Comparison of ENCODE assay signal across 8 cellular contexts in genomic region chr2:57516740-57517340, GRCh38.
DNase-seq lines count a peak whose midpoint lies in the region; ATAC-seq and TF ChIP-seq lines count a peak whose summit lies in the region.

No MANE protein-coding gene starts in this region.

- peak in 2 of 8 donors; percentile 50 to 55 for ATAC-seq in heart right ventricle
- ATAC-seq in Right ventricle myocardium inferior, result no peak

- no peak overlapping the region for H3K27ac ChIP-seq in heart right ventricle
- H3K27ac ChIP-seq in HEK293 (ENCODE audit: extremely low read depth, low read depth, low read length), result no peak overlapping the region
- H3K27ac ChIP-seq in sigmoid colon, result no peak overlapping the region

- CTCF ChIA-PET in HEK293 (lab: Yijun Ruan, JAX), result interaction anchor here (0.6 to 1.5 kb wide), 5 partner anchors 19 to 1556 kb away, joined by 3 read pairs; no protein-coding TSS in a partner anchor

- no peak for TF ChIP-seq EP300 in sigmoid colon (IDR thresholded peaks at IDR 0.05)

- DNase-seq in heart right ventricle, result no peak
- no peak for DNase-seq in Right ventricle myocardium inferior (ENCODE audit: missing footprints)
- DNase-seq in LoVo (ENCODE audit: low spot score), result peak; percentile 71
- DNase-seq in SK-N-DZ (ENCODE audit: low spot score), result peak; percentile 29
- peak; percentile 48 for DNase-seq in fibroblast of villous mesenchyme (ENCODE audit: low read depth)
- no peak for DNase-seq in sigmoid colon
- DNase-seq in activated CD4-positive, alpha-beta T cell treated with anti-CD3 and anti-CD28 coated beads for 1 hour, result no peak

- H3K27me3 ChIP-seq in heart right ventricle (no peaks in the 10 kb centered on the region), sigmoid colon (no peaks in the 10 kb centered on the region)

- WGBS in heart right ventricle, 2 donors, result 4 to 5% methylated on average over 6 of the region's 6 CpGs
- WGBS in sigmoid colon, 2 donors, result 4 to 16% methylated on average over 6 of the region's 6 CpGs

- no peak for TF ChIP-seq POLR2A in sigmoid colon (IDR thresholded peaks at IDR 0.05)

- intact Hi-C loops in heart right ventricle (cut with DNase I), result loop anchor here in 9 of 10 donors (2.0 to 10.0 kb wide), 7 partner anchors 1334 to 1802 kb away; partner anchors contain the start of gene CCDC85A (in 5 of the 9)
- intact Hi-C loops in Right ventricle myocardium inferior (cut with DNase I), result loop anchor here (5.0 to 10.0 kb wide), 2 partner anchors 762 to 1335 kb away; partner anchors contain the start of gene CCDC85A
- intact Hi-C loops in sigmoid colon (cut with DNase I), result loop anchor here (5.0 kb wide), 1 partner anchor 1335 kb away; the partner anchor contains the start of gene CCDC85A

- H3K9me3 ChIP-seq in heart right ventricle (no peaks in the 10 kb centered on the region), HEK293 (ENCODE audit: control insufficient read depth, insufficient read depth, low read depth, low read length) (no peaks in the 10 kb centered on the region), sigmoid colon (peaks cover 0 to 2% (median 0%) of the 10 kb centered on the region in 4 donors)

- H3K4me1 ChIP-seq in heart right ventricle (no peaks in the 10 kb centered on the region), HEK293 (ENCODE audit: control insufficient read depth, insufficient read depth, low read length) (no peaks in the 10 kb centered on the region), sigmoid colon (no peaks in the 10 kb centered on the region)

- H3K4me3 ChIP-seq in heart right ventricle (no peak overlapping the region), HEK293 (ENCODE audit: low read depth, low read length) (no peak overlapping the region), fibroblast of villous mesenchyme (ENCODE audit: low read depth, low read length) (no peak overlapping the region), sigmoid colon (no peak overlapping the region)

- POLR2A ChIA-PET in HEK293 (lab: Yijun Ruan, JAX), result no interaction called here

- TF ChIP-seq CTCF in heart right ventricle (IDR thresholded peaks at IDR 0.05), result peak; percentile 19 to 79 (median 63)
- TF ChIP-seq CTCF in HEK293 (tag by site-specific recombination; IDR thresholded peaks at IDR 0.05), result peak; percentile 26; the same call in 1 of the 2 replicates
- TF ChIP-seq CTCF in fibroblast of villous mesenchyme (IDR thresholded peaks at IDR 0.05; ENCODE audit: insufficient read depth, low read depth, low read length), result peak; percentile 52
- TF ChIP-seq CTCF in sigmoid colon (IDR thresholded peaks at IDR 0.05), result peak in 3 of 4 experiments; percentile 33 to 50 (median 37)

- H3K36me3 ChIP-seq in heart right ventricle, result no peaks in the 10 kb centered on the region
- no peaks in the 10 kb centered on the region for H3K36me3 ChIP-seq in HEK293 (ENCODE audit: control insufficient read depth in 2 of 2, insufficient read depth in 1 of 2, low read length in 2 of 2)
- H3K36me3 ChIP-seq in sigmoid colon, result no peaks in the 10 kb centered on the region

TF ChIP-seq in HEK293, 187 proteins besides CTCF, POLR2A, EP300 and RAD21:
- TF ChIP-seq, protein P1, sequence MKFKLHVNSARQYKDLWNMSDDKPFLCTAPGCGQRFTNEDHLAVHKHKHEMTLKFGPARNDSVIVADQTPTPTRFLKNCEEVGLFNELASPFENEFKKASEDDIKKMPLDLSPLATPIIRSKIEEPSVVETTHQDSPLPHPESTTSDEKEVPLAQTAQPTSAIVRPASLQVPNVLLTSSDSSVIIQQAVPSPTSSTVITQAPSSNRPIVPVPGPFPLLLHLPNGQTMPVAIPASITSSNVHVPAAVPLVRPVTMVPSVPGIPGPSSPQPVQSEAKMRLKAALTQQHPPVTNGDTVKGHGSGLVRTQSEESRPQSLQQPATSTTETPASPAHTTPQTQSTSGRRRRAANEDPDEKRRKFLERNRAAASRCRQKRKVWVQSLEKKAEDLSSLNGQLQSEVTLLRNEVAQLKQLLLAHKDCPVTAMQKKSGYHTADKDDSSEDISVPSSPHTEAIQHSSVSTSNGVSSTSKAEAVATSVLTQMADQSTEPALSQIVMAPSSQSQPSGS (tag by site-specific recombination; IDR thresholded peaks at IDR 0.05; ENCODE audit: low read depth), result peak; percentile 87
- TF ChIP-seq ZNF837 (tag by site-specific recombination; IDR thresholded peaks at IDR 0.05), result no peak
- TF ChIP-seq ZNF596 (tag by site-specific recombination; IDR thresholded peaks at IDR 0.05), result 0 out of 2 replicates have a peak, but pooled peaks have one; percentile 25
- peak; percentile 77 for TF ChIP-seq ZNF654 (tag by site-specific recombination; IDR thresholded peaks at IDR 0.05; ENCODE audit: low read depth)
- TF ChIP-seq ZNF366 (tag by site-specific recombination; conservative IDR thresholded peaks at IDR 0.05), result peak; percentile 54
- TF ChIP-seq ZNF585B (tag by site-specific recombination; IDR thresholded peaks at IDR 0.05), result no peak
- TF ChIP-seq ZNF670 (tag by site-specific recombination; IDR thresholded peaks at IDR 0.05; ENCODE audit: low read depth), result no peak
TF ChIP-seq in HEK293: peak in this region for 4.

Comparison
In these comparisons a context has a peak if more than half of its experiments do, and no peak if none do; other contexts are left out.
1. DNase-seq: peak in LoVo (single experiment), SK-N-DZ (single experiment) and fibroblast of villous mesenchyme (single experiment); none in heart right ventricle (0 of 2), Right ventricle myocardium inferior (single experiment), sigmoid colon (single experiment) and activated CD4-positive, alpha-beta T cell treated with anti-CD3 and anti-CD28 coated beads for 1 hour (single experiment).
2. Peak in every context shown above with its lines, with median percentiles within 50 percentile points of each other: CTCF ChIP-seq.